In genomic region chr11:4551346-4551979, GRCh38 we compare ENCODE assay signal across 1 cellular context.
TF ChIP-seq lines count a peak whose summit lies in the region.

No MANE protein-coding gene starts in this region.

TF ChIP-seq in endothelial cell of umbilical vein, 7 proteins besides CTCF, POLR2A, EP300 and RAD21 (continued from another document):
- TF ChIP-seq, protein P1, sequence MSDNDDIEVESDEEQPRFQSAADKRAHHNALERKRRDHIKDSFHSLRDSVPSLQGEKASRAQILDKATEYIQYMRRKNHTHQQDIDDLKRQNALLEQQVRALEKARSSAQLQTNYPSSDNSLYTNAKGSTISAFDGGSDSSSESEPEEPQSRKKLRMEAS (IDR thresholded peaks at IDR 0.05; ENCODE audit: insufficient read depth, insufficient read length) = no peak
- TF ChIP-seq JUN (IDR thresholded peaks at IDR 0.05; ENCODE audit: borderline replicate concordance, insufficient read depth, insufficient read length, low read depth) = no peak
